9 cellular contexts compared by ENCODE assay signal in genomic region chr3:195160257-195160898, GRCh38.
DNase-seq lines count a peak whose midpoint lies in the region; ATAC-seq and TF ChIP-seq lines count a peak whose summit lies in the region.
"Had no signal": no experiment of that assay in that cellular context is flagged by ENCODE, and none has a peak within 500 bp of the region (broad histone marks: within the 10 kb centered on the region; RNA-seq: fewer than 3 reads in every experiment).

No MANE protein-coding gene starts in this region.

- H3K27ac ChIP-seq in ascending aorta = peak overlapping the region; percentile 26 to 56
- H3K27ac ChIP-seq in subcutaneous abdominal adipose tissue (ENCODE audit: low read depth, low read length) = peak overlapping the region; percentile 16

- no peak for TF ChIP-seq CTCF in ascending aorta (IDR thresholded peaks at IDR 0.05)

- H3K27me3 ChIP-seq in ascending aorta (no peaks in the 10 kb centered on the region), subcutaneous abdominal adipose tissue (ENCODE audit: control insufficient read depth in 5 of 5, insufficient read depth in 4 of 5, low read length in 5 of 5) (no peaks in the 10 kb centered on the region)

- H3K9me3 ChIP-seq in ascending aorta (no peaks in the 10 kb centered on the region), subcutaneous abdominal adipose tissue (ENCODE audit: control insufficient read depth in 5 of 5, low read length in 5 of 5) (no peaks in the 10 kb centered on the region)

- peak; percentile 41 for DNase-seq in HS-5 (ENCODE audit: low read depth)
- DNase-seq in ascending aorta (ENCODE audit: low spot score in 2 of 2) = no peak
- peak; percentile 42 for DNase-seq in iPS-NIHi7 (ENCODE audit: extremely low spot score)
- DNase-seq in NCI-H1105 (lab: John Stamatoyannopoulos, UW) = no peak
- no peak for DNase-seq in stimulated activated naive CD8-positive, alpha-beta T cell treated with anti-CD3 and anti-CD28 coated beads, Interleukin-15, Interleukin-2, amounts not matched to agents 100 U/mL and 50 U/mL, for 24 hours
- no peak for DNase-seq in NCI-H1694 (lab: John Stamatoyannopoulos, UW)
- no peak for DNase-seq in GM19238 (ENCODE audit: insufficient read length, low spot score)
- DNase-seq: activated gamma-delta T cell had no signal

- ATAC-seq in stimulated activated naive CD8-positive, alpha-beta T cell treated with anti-CD3 and anti-CD28 coated beads, Interleukin-15, Interleukin-2, amounts not matched to agents 100 U/mL and 50 U/mL, for 24 hours = no peak

- no peak overlapping the region for H3K9ac ChIP-seq in subcutaneous abdominal adipose tissue (ENCODE audit: low read length in 5 of 5)

- intact Hi-C loops in ascending aorta (cut with DNase I) = no loop called here

- H3K4me3 ChIP-seq in ascending aorta (no peak overlapping the region), subcutaneous abdominal adipose tissue (ENCODE audit: low read depth in 1 of 5, low read length in 5 of 5) (no peak overlapping the region)

- H3K36me3 ChIP-seq in ascending aorta = no peaks in the 10 kb centered on the region
- peaks cover 0 to 2% (median 0%) of the 10 kb centered on the region in 5 donors for H3K36me3 ChIP-seq in subcutaneous abdominal adipose tissue (ENCODE audit: control insufficient read depth in 5 of 5, insufficient read depth in 5 of 5, low read length in 5 of 5)

- peaks cover 0 to 3% of the 10 kb centered on the region in 2 donors for H3K4me1 ChIP-seq in ascending aorta
- H3K4me1 ChIP-seq in subcutaneous abdominal adipose tissue (ENCODE audit: control insufficient read depth in 5 of 5, insufficient read depth in 5 of 5, low read length in 5 of 5) = peaks cover 11 to 70% (median 21%) of the 10 kb centered on the region in 5 donors

Comparison
In these comparisons a context has a peak if more than half of its experiments do, and no peak if none do; other contexts are left out.
1. DNase-seq: peak in HS-5 (single experiment) and iPS-NIHi7 (single experiment); none in ascending aorta (0 of 2), NCI-H1105 (single experiment), stimulated activated naive CD8-positive, alpha-beta T cell treated with anti-CD3 and anti-CD28 coated beads, Interleukin-15, Interleukin-2, amounts not matched to agents 100 U/mL and 50 U/mL, for 24 hours (single experiment), NCI-H1694 (single experiment) and GM19238 (single experiment).